1 cellular context compared by ENCODE assay signal in the genomic region with DNA sequence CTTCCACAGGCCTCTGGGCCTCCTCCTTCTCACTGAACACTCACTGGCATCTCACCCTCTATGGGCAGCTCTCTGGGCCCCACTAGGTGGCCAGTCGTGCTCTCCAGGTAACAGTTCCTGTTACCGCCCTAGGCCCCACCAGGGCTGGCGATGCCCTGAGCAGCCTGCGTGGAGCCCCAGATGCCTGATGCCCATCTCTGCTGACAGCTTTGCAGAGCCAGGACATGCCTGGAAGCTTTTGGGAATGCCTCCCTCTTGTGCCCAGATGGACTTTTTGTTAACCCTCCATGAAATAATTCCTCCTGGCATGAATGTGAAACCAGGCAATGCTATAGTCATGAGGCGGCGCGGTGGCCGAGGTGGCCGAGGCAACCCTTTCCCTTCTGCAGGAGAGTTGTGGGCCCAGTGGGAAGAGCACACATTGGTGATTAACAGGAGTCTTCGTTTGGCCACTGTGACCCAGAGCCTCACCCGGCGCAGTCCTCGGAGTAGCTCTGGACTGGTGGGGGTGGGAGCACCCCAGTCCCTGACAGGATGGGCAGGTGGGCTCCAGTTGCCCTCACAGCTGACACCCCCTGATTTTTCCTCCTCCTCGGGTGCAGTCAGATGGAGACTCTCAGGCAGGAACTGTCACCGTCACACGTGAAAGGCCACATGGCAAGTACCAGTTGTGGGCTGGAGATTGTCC.
TF ChIP-seq lines count a peak whose summit lies in the region.

No MANE protein-coding gene starts in this region.

TF ChIP-seq in IMR-90, 13 proteins besides CTCF, POLR2A, EP300 and RAD21:
- TF ChIP-seq NFE2L2 (IDR thresholded peaks at IDR 0.05; ENCODE audit: low read depth, low read length) (no peak), SMC3 (IDR thresholded peaks at IDR 0.05; ENCODE audit: low read depth, low read length) (no peak), MAZ (IDR thresholded peaks at IDR 0.05; ENCODE audit: borderline replicate concordance, low read depth, low read length) (no peak), CHD1 (IDR thresholded peaks at IDR 0.05; ENCODE audit: low read depth, low read length) (no peak), MAFK (IDR thresholded peaks at IDR 0.05; ENCODE audit: low read depth, low read length) (no peak), FOS (IDR thresholded peaks at IDR 0.05; ENCODE audit: low read depth, low read length) (no peak)
- TF ChIP-seq, protein P1, sequence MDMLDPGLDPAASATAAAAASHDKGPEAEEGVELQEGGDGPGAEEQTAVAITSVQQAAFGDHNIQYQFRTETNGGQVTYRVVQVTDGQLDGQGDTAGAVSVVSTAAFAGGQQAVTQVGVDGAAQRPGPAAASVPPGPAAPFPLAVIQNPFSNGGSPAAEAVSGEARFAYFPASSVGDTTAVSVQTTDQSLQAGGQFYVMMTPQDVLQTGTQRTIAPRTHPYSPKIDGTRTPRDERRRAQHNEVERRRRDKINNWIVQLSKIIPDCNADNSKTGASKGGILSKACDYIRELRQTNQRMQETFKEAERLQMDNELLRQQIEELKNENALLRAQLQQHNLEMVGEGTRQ (IDR thresholded peaks at IDR 0.05; ENCODE audit: low read depth, low read length): no peak
